ENCODE assay signal across 24 cellular contexts in the genomic region with DNA sequence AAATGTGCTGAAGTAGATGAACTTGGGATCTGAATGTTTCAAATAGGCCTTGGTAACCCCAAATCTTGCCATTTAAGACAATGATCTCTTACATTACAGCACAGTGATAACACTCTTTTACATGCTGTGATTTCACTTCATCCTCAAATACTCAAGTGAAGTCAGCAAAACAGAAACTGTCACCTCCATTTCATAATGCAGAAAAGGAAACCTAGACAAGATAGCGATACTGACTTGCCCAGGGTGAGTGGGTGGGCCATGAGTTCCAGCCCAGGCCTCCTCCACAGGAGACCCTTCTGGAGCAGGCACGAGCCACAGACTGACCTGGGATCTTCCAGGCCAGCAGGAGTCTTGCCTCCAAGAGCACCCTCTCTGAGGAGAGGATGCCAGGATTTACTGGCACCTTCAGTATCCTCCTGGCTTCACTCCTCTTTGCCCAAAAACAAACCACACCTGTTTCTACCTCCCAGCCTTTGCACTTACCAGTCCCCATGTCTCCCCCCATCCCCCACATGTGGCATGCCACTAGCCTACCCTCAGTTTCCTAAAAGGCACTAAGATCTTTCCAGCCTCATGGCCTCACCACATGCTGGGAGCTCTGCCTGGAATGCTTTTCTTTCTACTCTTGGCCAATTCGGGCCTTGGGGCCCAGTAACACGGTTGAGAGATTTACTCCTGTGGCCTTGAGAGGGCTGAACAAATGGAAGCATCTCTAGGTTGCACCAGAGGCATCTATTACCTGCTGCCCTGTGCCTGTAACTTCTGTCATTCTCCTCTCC. TPM values are rescaled to one million over a fixed set of nuclear protein-coding genes. Genes with fewer than 3 reads are reported as not detected.
A peak's percentile ranks its signal among the peaks of the same experiment; 100 is the strongest.
DNase-seq lines count a peak whose midpoint lies in the region; ATAC-seq, FAIRE-seq and TF ChIP-seq lines count a peak whose summit lies in the region.
"Had no signal": no experiment of that assay in that cellular context is flagged by ENCODE, and none has a peak within 500 bp of the region (broad histone marks: within the 10 kb centered on the region; RNA-seq: fewer than 3 reads in every experiment).

No MANE protein-coding gene starts in this region.

- WGBS in heart right ventricle, 2 donors, result 61 to 65% methylated on average over 4 of the region's 4 CpGs

- H3K4me1 Mint-ChIP-seq in CD14-positive monocyte (peaks cover 85% of the 10 kb centered on the region), neural progenitor cell (peaks cover 34% of the 10 kb centered on the region)

- H3K4me1 ChIP-seq in neural progenitor cell (peaks cover 8% of the 10 kb centered on the region), heart right ventricle (peaks cover 7 to 51% (median 16%) of the 10 kb centered on the region in 9 donors)

- peak overlapping the region in 5 of 7 donors; percentile 4 to 86 (median 41) for H3K27ac Mint-ChIP-seq in CD14-positive monocyte
- peak overlapping the region; percentile 76 for H3K27ac Mint-ChIP-seq in neural progenitor cell
- H3K27ac Mint-ChIP-seq: CD4-positive, alpha-beta T cell had no signal

- no peak overlapping the region for H2AFZ ChIP-seq in neural progenitor cell (replicated peaks)

- H3K36me3 Mint-ChIP-seq in CD14-positive monocyte (peaks cover 10 to 12% of the 10 kb centered on the region in 2 donors), neural progenitor cell (peaks cover 3% of the 10 kb centered on the region)
- H3K36me3 Mint-ChIP-seq: activated naive CD4-positive, alpha-beta T cell treated with anti-CD3 and anti-CD28 coated beads, Interleukin-2, amount 50 U/mL, for 24 hours had no signal

- H3K4me2 ChIP-seq in neural progenitor cell, result peak overlapping the region; percentile 39

- no peaks in the 10 kb centered on the region for H3K79me2 ChIP-seq in neural progenitor cell (ENCODE audit: low read depth)

- H3K9me3 Mint-ChIP-seq in CD14-positive monocyte, result peaks cover 0 to 1% (median 0%) of the 10 kb centered on the region in 7 donors
- H3K9me3 Mint-ChIP-seq in neural progenitor cell, result peaks cover 6% of the 10 kb centered on the region
- H3K9me3 Mint-ChIP-seq: activated naive CD4-positive, alpha-beta T cell treated with anti-CD3 and anti-CD28 coated beads, Interleukin-2, amount 50 U/mL, for 24 hours; CD4-positive, alpha-beta T cell; central memory CD8-positive, alpha-beta T cell had no signal

- intact Hi-C loops in CD14-positive monocyte (cut with micrococcal nuclease) (no loop called here), heart right ventricle (cut with DNase I) (loop anchor here in 5 of 10 donors (5.0 to 10.0 kb wide), 3 partner anchors 52 to 222 kb away; a partner anchor contains a TSS)

- ATAC-seq in GM18517 (IDR thresholded peaks at IDR 0.05; ENCODE audit: unreplicated experiment) (peak; percentile 37), GM19463 (IDR thresholded peaks at IDR 0.05; ENCODE audit: unreplicated experiment) (no peak), heart right ventricle (no peak)
- ATAC-seq: heart left ventricle, psoas muscle, SK-N-SH treated with all-trans-retinoic acid at 6 μM for 48 hours had no signal

- H3K27me3 Mint-ChIP-seq in CD14-positive monocyte (ENCODE audit: low read depth in 3 of 3), result peaks cover 7 to 15% (median 11%) of the 10 kb centered on the region in 3 donors
- peaks cover 34% of the 10 kb centered on the region for H3K27me3 Mint-ChIP-seq in neural progenitor cell (ENCODE audit: insufficient read depth, low read depth)

- TF ChIP-seq CTCF in CD14-positive monocyte (IDR thresholded peaks at IDR 0.05) (no peak), neural progenitor cell (IDR thresholded peaks at IDR 0.05) (no peak), heart right ventricle (IDR thresholded peaks at IDR 0.05) (no peak)

- no peak overlapping the region for H3K9ac ChIP-seq in neural progenitor cell

- peaks cover 16% of the 10 kb centered on the region for H3F3A ChIP-seq in neural progenitor cell (ENCODE audit: low read depth)

- no peaks in the 10 kb centered on the region for H4K20me1 ChIP-seq in neural progenitor cell (ENCODE audit: low read depth)

- H3K27ac ChIP-seq in neural progenitor cell, result no peak overlapping the region
- no peak overlapping the region for H3K27ac ChIP-seq in heart right ventricle
- H3K27ac ChIP-seq: dorsolateral prefrontal cortex, heart left ventricle, HL-60, left ventricle myocardium inferior, psoas muscle, vagina had no signal

- TF ChIP-seq POLR2A in GM12892 (IDR thresholded peaks at IDR 0.05; ENCODE audit: low read depth, low read length), result no peak

- no peaks in the 10 kb centered on the region for H3K36me3 ChIP-seq in neural progenitor cell
- no peaks in the 10 kb centered on the region for H3K36me3 ChIP-seq in heart right ventricle
- H3K36me3 ChIP-seq: heart left ventricle, left ventricle myocardium inferior, vagina had no signal

- H3K4me3 Mint-ChIP-seq in CD14-positive monocyte (no peak overlapping the region), neural progenitor cell (peak overlapping the region; percentile 4)
- H3K4me3 Mint-ChIP-seq: CD4-positive, alpha-beta T cell; central memory CD8-positive, alpha-beta T cell had no signal

- H3K27me3 ChIP-seq in neural progenitor cell (peaks cover 44% of the 10 kb centered on the region), heart right ventricle (peaks cover 0 to 30% (median 22%) of the 10 kb centered on the region in 7 donors)
- H3K27me3 ChIP-seq: dorsolateral prefrontal cortex, vagina had no signal

- no peak overlapping the region for H3K4me3 ChIP-seq in neural progenitor cell
- no peak overlapping the region for H3K4me3 ChIP-seq in heart right ventricle
- H3K4me3 ChIP-seq: heart left ventricle, left ventricle myocardium inferior, psoas muscle, vagina had no signal

- H3K9me3 ChIP-seq in neural progenitor cell (ENCODE audit: low read depth), result no peaks in the 10 kb centered on the region
- no peaks in the 10 kb centered on the region for H3K9me3 ChIP-seq in heart right ventricle
- H3K9me3 ChIP-seq: heart left ventricle, left ventricle myocardium inferior, psoas muscle, vagina had no signal

- FAIRE-seq in GM12892 (lab: Jason Lieb, UNC), result no peak
- FAIRE-seq: astrocyte, H54 had no signal

- DNase-seq in CD14-positive monocyte (ENCODE audit: low spot score) (peak; percentile 8), amniotic epithelial cell (ENCODE audit: low read depth) (peak; percentile 43), neural progenitor cell (ENCODE audit: low spot score) (peak; percentile 16), GM12892 (ENCODE audit: insufficient read length) (no peak), heart right ventricle (no peak)
- DNase-seq: activated T-cell treated with anti-CD3 and anti-CD28 coated beads, Interleukin-2, amount 50 U/mL, for 48 hours; CD4-positive, alpha-beta T cell; dorsolateral prefrontal cortex; heart left ventricle; left ventricle myocardium inferior; NCI-H524; psoas muscle; T-helper 9 cell had no signal

RNA-seq across cellular contexts. Expression of a gene that starts 1.9 kb away (rescaled TPM):
- polyA plus RNA-seq in CD14-positive monocyte (10 to 100 TPM in 1 of 2 donors, 1 to 10 TPM in 1; 7.0 to 18.4 TPM), heart right ventricle (10 to 100 TPM in 1 of 2 donors, 1 to 10 TPM in 1; 9.2 to 17.2 TPM)
- total RNA-seq in neural progenitor cell (ENCODE audit: low replicate concordance) (1.7 and 4.4 TPM in 2 replicates), heart right ventricle (10 to 100 TPM in 5 of 10 donors, 1 to 10 TPM in 5; 6.2 to 24.4 (median 10.3) TPM)
- polyA plus RNA-seq in GM12892 (2012; ENCODE audit: missing spikeins), result 11.6 TPM

RNA-seq across cellular contexts. Expression of a gene that starts 48.4 kb away (rescaled TPM):
- polyA plus RNA-seq in CD14-positive monocyte (10 to 100 TPM; 13.7 to 20.0 TPM), heart right ventricle (1 to 10 TPM; 5.0 to 7.8 TPM)
- total RNA-seq in neural progenitor cell (ENCODE audit: low replicate concordance) (30.6 and 34.0 TPM in 2 replicates), heart right ventricle (10 to 100 TPM; 12.2 to 18.3 (median 14.7) TPM)
- polyA plus RNA-seq in GM12892 (2012; ENCODE audit: missing spikeins), result 34.1 TPM

RNA-seq across cellular contexts. Expression of a gene that starts 49.0 kb away (rescaled TPM):
- polyA plus RNA-seq in CD14-positive monocyte, result not detected
- total RNA-seq in neural progenitor cell (ENCODE audit: low replicate concordance), result 0.09 TPM in 1 of 2 replicates, not detected in the other
- polyA plus RNA-seq in GM12892 (2012; ENCODE audit: missing spikeins), result 0.40 TPM
- under 1 TPM in 4 of 10 donors, not detected in 6; 0.13 to 0.35 (median 0.20) TPM for total RNA-seq in heart right ventricle
- not detected for polyA plus RNA-seq in heart right ventricle
- total RNA-seq: activated CD8-positive, alpha-beta memory T cell treated with anti-CD3 and anti-CD28 coated beads for 36 hours; astrocyte; CD4-positive, alpha-beta T cell; left ventricle myocardium inferior; M059J; psoas muscle; vagina had no signal

Comparison
In these comparisons a context has a peak if more than half of its experiments do, and no peak if none do; other contexts are left out.
1. DNase-seq: peak in CD14-positive monocyte (single experiment), amniotic epithelial cell (single experiment) and neural progenitor cell (single experiment); none in GM12892 (single experiment) and heart right ventricle (0 of 2).